ENCODE assay signal across 17 cellular contexts in the genomic region with DNA sequence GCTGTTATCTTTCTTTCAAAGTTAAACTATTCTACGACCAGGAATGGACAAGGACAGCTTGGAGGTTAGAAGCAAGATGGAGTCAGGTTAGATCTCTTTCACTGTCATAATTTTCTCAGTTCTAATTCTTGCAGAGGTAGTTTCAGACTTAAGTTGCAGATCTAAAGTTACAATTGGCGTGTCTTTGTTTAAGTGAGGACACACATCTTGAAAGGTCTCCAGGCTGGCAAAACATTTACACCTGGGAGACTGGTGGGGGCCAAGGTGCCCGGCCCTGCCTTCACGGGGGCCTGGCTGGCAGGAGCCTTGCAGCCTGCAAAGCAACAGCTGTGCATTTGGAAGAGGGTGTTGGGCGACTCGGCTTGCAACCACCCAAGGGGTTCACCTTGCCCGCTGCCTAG. TPM values are rescaled to one million over a fixed set of nuclear protein-coding genes. Genes with fewer than 3 reads are reported as not detected.
DNase-seq lines count a peak whose midpoint lies in the region; ATAC-seq and TF ChIP-seq lines count a peak whose summit lies in the region.
"Had no signal": no experiment of that assay in that cellular context is flagged by ENCODE, and none has a peak within 500 bp of the region (broad histone marks: within the 10 kb centered on the region; RNA-seq: fewer than 3 reads in every experiment).

No MANE protein-coding gene starts in this region.

- H3K36me3 ChIP-seq in CD4-positive, alpha-beta memory T cell (ENCODE audit: insufficient read depth, low read length): no peaks in the 10 kb centered on the region
- H3K36me3 ChIP-seq in GM23338 (ENCODE audit: insufficient read depth) (no peaks in the 10 kb centered on the region; the same call in 1 of the 2 replicates), stomach (no peaks in the 10 kb centered on the region)
- H3K36me3 ChIP-seq: esophagus squamous epithelium had no signal

- CTCF ChIA-PET in CD4-positive, alpha-beta memory T cell (lab: Charles Lee; ENCODE audit: partially characterized antibody): no interaction called here

- peaks cover 0 to 4% of the 10 kb centered on the region in 2 donors for H3K36me3 Mint-ChIP-seq in CD4-positive, alpha-beta memory T cell
- H3K36me3 Mint-ChIP-seq in GM23338 (ENCODE audit: low read depth) (no peaks in the 10 kb centered on the region), nephron progenitor cell (ENCODE audit: low read depth) (no peaks in the 10 kb centered on the region)
- H3K36me3 Mint-ChIP-seq in activated naive CD8-positive, alpha-beta T cell treated with anti-CD3 and anti-CD28 coated beads, Interleukin-2, amount 10 ng/mL, durations not matched to agents 7 days and 5 days: peaks cover 2% of the 10 kb centered on the region
- H3K36me3 Mint-ChIP-seq: IgD-negative memory B cell had no signal

- no peaks in the 10 kb centered on the region for H3K27me3 Mint-ChIP-seq in CD4-positive, alpha-beta memory T cell
- H3K27me3 Mint-ChIP-seq in GM23338 (ENCODE audit: insufficient read depth, low read depth, poor library complexity) (peaks cover 14% of the 10 kb centered on the region), nephron progenitor cell (ENCODE audit: low read depth, poor library complexity) (peaks cover 3% of the 10 kb centered on the region)
- H3K27me3 Mint-ChIP-seq in activated naive CD8-positive, alpha-beta T cell treated with anti-CD3 and anti-CD28 coated beads, Interleukin-2, amount 10 ng/mL, durations not matched to agents 7 days and 5 days: no peaks in the 10 kb centered on the region

- H3K27me3 ChIP-seq in CD4-positive, alpha-beta memory T cell (ENCODE audit: insufficient read depth, low read length): no peaks in the 10 kb centered on the region
- H3K27me3 ChIP-seq in GM23338 (ENCODE audit: insufficient read depth): no peaks in the 10 kb centered on the region
- H3K27me3 ChIP-seq in stomach: no peaks in the 10 kb centered on the region
- H3K27me3 ChIP-seq in right cardiac atrium (ENCODE audit: control insufficient read depth, insufficient read depth): no peaks in the 10 kb centered on the region
- H3K27me3 ChIP-seq: BLaER1 treated with 17β-estradiol and CSF1 and Interleukin-3, amounts not matched to agents 10 nM and 100 nM; dorsolateral prefrontal cortex; esophagus squamous epithelium had no signal

- no peak overlapping the region for H3K4me2 ChIP-seq in GM23338
- H3K4me2 ChIP-seq: BLaER1 treated with 17β-estradiol and CSF1 and Interleukin-3, amounts not matched to agents 10 nM and 100 nM had no signal

- H3K27ac Mint-ChIP-seq in CD4-positive, alpha-beta memory T cell: peak overlapping the region in 2 of 7 donors; percentile 17 to 76
- no peak overlapping the region for H3K27ac Mint-ChIP-seq in GM23338
- peak overlapping the region; percentile 43 for H3K27ac Mint-ChIP-seq in activated naive CD8-positive, alpha-beta T cell treated with anti-CD3 and anti-CD28 coated beads, Interleukin-2, amount 10 ng/mL, durations not matched to agents 7 days and 5 days
- no peak overlapping the region for H3K27ac Mint-ChIP-seq in nephron progenitor cell

- POLR2A ChIA-PET in CD4-positive, alpha-beta memory T cell (lab: Charles Lee; ENCODE audit: partially characterized antibody): interaction anchor here (3.1 kb wide), 1 partner anchor 25 kb away, joined by 16 read pairs; the partner anchor contains the start of gene ESYT2
- POLR2A ChIA-PET in activated naive CD8-positive, alpha-beta T cell treated with anti-CD3 and anti-CD28 coated beads, Interleukin-2, amount 10 ng/mL, durations not matched to agents 7 days and 5 days (lab: Charles Lee): interaction anchor here (2.3 kb wide), 1 partner anchor 7 kb away, joined by 6 read pairs; no protein-coding TSS in a partner anchor

- no peaks in the 10 kb centered on the region for H3K9me2 ChIP-seq in GM23338 (ENCODE audit: insufficient read depth)

- peaks cover 13 to 26% (median 19%) of the 10 kb centered on the region in 4 donors for H3K4me1 Mint-ChIP-seq in CD4-positive, alpha-beta memory T cell
- H3K4me1 Mint-ChIP-seq in GM23338 (peaks cover 24% of the 10 kb centered on the region), nephron progenitor cell (peaks cover 49% of the 10 kb centered on the region)
- H3K4me1 Mint-ChIP-seq in activated naive CD8-positive, alpha-beta T cell treated with anti-CD3 and anti-CD28 coated beads, Interleukin-2, amount 10 ng/mL, durations not matched to agents 7 days and 5 days: peaks cover 20% of the 10 kb centered on the region

- no peak for TF ChIP-seq POLR2A in stomach (IDR thresholded peaks at IDR 0.05)

- peaks cover 19% of the 10 kb centered on the region for H3K4me1 ChIP-seq in CD4-positive, alpha-beta memory T cell (ENCODE audit: insufficient read depth, low read length)
- H3K4me1 ChIP-seq in GM23338 (ENCODE audit: insufficient read depth) (peaks cover 26% of the 10 kb centered on the region), stomach (peaks cover 15 to 42% (median 24%) of the 10 kb centered on the region in 4 donors), right cardiac atrium (ENCODE audit: control insufficient read depth, insufficient read depth, low read length) (no peaks in the 10 kb centered on the region)

- TF ChIP-seq CTCF in GM23338 (conservative IDR thresholded peaks at IDR 0.05; ENCODE audit: low read depth in 2 of 2): no peak
- TF ChIP-seq CTCF in nephron progenitor cell (IDR thresholded peaks at IDR 0.05): no peak
- no peak for TF ChIP-seq CTCF in stomach (IDR thresholded peaks at IDR 0.05)

- no peak overlapping the region for H2AFZ ChIP-seq in GM23338

- H3F3A ChIP-seq in GM23338 (replicated peaks; ENCODE audit: low read depth): no peaks in the 10 kb centered on the region

- H3K4me3 ChIP-seq in CD4-positive, alpha-beta memory T cell (ENCODE audit: low read length in 2 of 2): no peak overlapping the region
- H3K4me3 ChIP-seq in GM23338: no peak overlapping the region
- H3K4me3 ChIP-seq in stomach: no peak overlapping the region
- no peak overlapping the region for H3K4me3 ChIP-seq in right cardiac atrium (ENCODE audit: low read length)
- H3K4me3 ChIP-seq: BLaER1 treated with 17β-estradiol and CSF1 and Interleukin-3, amounts not matched to agents 10 nM and 100 nM; esophagus squamous epithelium; psoas muscle had no signal

- TF ChIP-seq EP300 in stomach (IDR thresholded peaks at IDR 0.05): no peak

- intact Hi-C loops in CD4-positive, alpha-beta memory T cell (cut with micrococcal nuclease): no loop called here
- intact Hi-C loops in stomach (cut with DNase I; ENCODE audit: low total_unique reads) (no loop called here), right cardiac atrium (cut with DNase I) (loop anchor here in 1 of 4 donors (5.0 kb wide), 1 partner anchor 32 kb away; no protein-coding TSS in a partner anchor)

- H3K4me3 Mint-ChIP-seq in CD4-positive, alpha-beta memory T cell: peak overlapping the region in 6 of 8 donors; percentile 54 to 70 (median 58)
- H3K4me3 Mint-ChIP-seq in GM23338 (peak overlapping the region; percentile 52), nephron progenitor cell (peak overlapping the region; percentile 98)
- H3K4me3 Mint-ChIP-seq in activated naive CD8-positive, alpha-beta T cell treated with anti-CD3 and anti-CD28 coated beads, Interleukin-2, amount 10 ng/mL, durations not matched to agents 7 days and 5 days: peak overlapping the region; percentile 36

- no peaks in the 10 kb centered on the region for H3K9me3 ChIP-seq in CD4-positive, alpha-beta memory T cell (ENCODE audit: control insufficient read depth in 1 of 2, low read length in 2 of 2)
- H3K9me3 ChIP-seq in stomach (no peaks in the 10 kb centered on the region), right cardiac atrium (ENCODE audit: control insufficient read depth, low read length) (no peaks in the 10 kb centered on the region)
- H3K9me3 ChIP-seq: esophagus squamous epithelium, psoas muscle had no signal

- no peaks in the 10 kb centered on the region for H3K9me3 Mint-ChIP-seq in CD4-positive, alpha-beta memory T cell
- no peaks in the 10 kb centered on the region for H3K9me3 Mint-ChIP-seq in GM23338
- H3K9me3 Mint-ChIP-seq in activated naive CD8-positive, alpha-beta T cell treated with anti-CD3 and anti-CD28 coated beads, Interleukin-2, amount 10 ng/mL, durations not matched to agents 7 days and 5 days: no peaks in the 10 kb centered on the region
- H3K9me3 Mint-ChIP-seq in nephron progenitor cell: no peaks in the 10 kb centered on the region
- H3K9me3 Mint-ChIP-seq: IgD-negative memory B cell had no signal

- H3K27ac ChIP-seq in CD4-positive, alpha-beta memory T cell (ENCODE audit: low read depth, low read length): no peak overlapping the region
- no peak overlapping the region for H3K27ac ChIP-seq in GM23338 (ENCODE audit: low read depth)
- no peak overlapping the region for H3K27ac ChIP-seq in stomach
- H3K27ac ChIP-seq in right cardiac atrium (ENCODE audit: low read length): no peak overlapping the region
- H3K27ac ChIP-seq: BLaER1 treated with 17β-estradiol and CSF1 and Interleukin-3, amounts not matched to agents 10 nM and 100 nM; esophagus squamous epithelium; psoas muscle had no signal

- 78 to 87% (median 86%) methylated on average over 7 of the region's 7 CpGs for WGBS in stomach, 5 donors
- 87% methylated on average over 7 of the region's 7 CpGs for WGBS in right cardiac atrium

- DNase-seq in CD4-positive, alpha-beta memory T cell: no peak
- DNase-seq in GM23338 (ENCODE audit: low spot score) (no peak), nephron progenitor cell (no peak), stomach (no peak), right cardiac atrium (no peak)
- no peak for DNase-seq in activated naive CD8-positive, alpha-beta T cell treated with anti-CD3 and anti-CD28 coated beads, Interleukin-2, amount 10 ng/mL, durations not matched to agents 7 days and 5 days
- DNase-seq in activated CD4-positive, CD25-positive, alpha-beta regulatory T cell treated with anti-CD3 and anti-CD28 coated beads, Interleukin-2, amount 50 U/mL, for 72 hours: no peak
- DNase-seq: DMS79 treated with DMSO at 0.1 percent for 48 hours; dorsolateral prefrontal cortex; esophagus squamous epithelium; NCI-H2081; NCI-H510A treated with DMSO at 0.1 percent for 48 hours; psoas muscle; stimulated activated CD4-positive, alpha-beta T cell treated with anti-CD3 and anti-CD28 coated beads, Interleukin-12 subunit alpha, Interleukin-12 subunit beta, amount 100 ng/mL, for 4 hours; trophoblast cell had no signal

- no peak for ATAC-seq in GM23338
- no peak for ATAC-seq in activated naive CD8-positive, alpha-beta T cell treated with anti-CD3 and anti-CD28 coated beads, Interleukin-2, amount 10 ng/mL, durations not matched to agents 7 days and 5 days (ENCODE audit: low read depth)
- ATAC-seq in right cardiac atrium: no peak
- ATAC-seq: psoas muscle had no signal

- H4K20me1 ChIP-seq in GM23338 (replicated peaks; ENCODE audit: insufficient read depth): no peaks in the 10 kb centered on the region

- peaks cover 19% of the 10 kb centered on the region; the same call in 1 of the 2 replicates for H3K79me2 ChIP-seq in GM23338 (replicated peaks; ENCODE audit: insufficient read depth)

RNA-seq across cellular contexts. Expression of gene DYNC2I1, which starts 1.7 kb away (rescaled TPM):
- total RNA-seq in CD4-positive, alpha-beta memory T cell: 10 to 100 TPM; 14.7 to 15.2 TPM
- polyA plus RNA-seq in CD4-positive, alpha-beta memory T cell: 10 to 100 TPM in 1 of 2 donors, 1 to 10 TPM in 1; 6.2 to 24.1 TPM
- total RNA-seq in GM23338 (2014; rRNA removed; shearing (Covaris generic)): 8.3 and 9.0 TPM in 2 replicates
- polyA plus RNA-seq in GM23338 (2016; fragmentation: Nextera tagmentation; extraction: Ambion mirVana): 54.4 and 60.9 TPM in 2 replicates
- total RNA-seq in activated naive CD8-positive, alpha-beta T cell treated with anti-CD3 and anti-CD28 coated beads, Interleukin-2, amount 10 ng/mL, durations not matched to agents 7 days and 5 days: 10 to 100 TPM; 16.3 to 18.2 TPM
- total RNA-seq in stomach: 10 to 100 TPM; 12.3 to 33.5 (median 22.0) TPM
- polyA plus RNA-seq in stomach: 1 to 10 TPM; 8.1 to 9.5 (median 8.2) TPM
- total RNA-seq in right cardiac atrium: 10 to 100 TPM; 25.4 to 32.1 (median 28.6) TPM
- 28.7 TPM for polyA plus RNA-seq in right cardiac atrium

RNA-seq across cellular contexts. Expression of gene ESYT2, which starts 25.4 kb away (rescaled TPM):
- 100 to 1,000 TPM; 114 to 116 TPM for total RNA-seq in CD4-positive, alpha-beta memory T cell
- 10 to 100 TPM; 52.3 to 99.4 TPM for polyA plus RNA-seq in CD4-positive, alpha-beta memory T cell
- 50.3 and 52.7 TPM in 2 replicates for total RNA-seq in GM23338 (2014; rRNA removed; shearing (Covaris generic))
- 9.6 TPM in 2 replicates for polyA plus RNA-seq in GM23338 (2016; fragmentation: Nextera tagmentation; extraction: Ambion mirVana)
- total RNA-seq in activated naive CD8-positive, alpha-beta T cell treated with anti-CD3 and anti-CD28 coated beads, Interleukin-2, amount 10 ng/mL, durations not matched to agents 7 days and 5 days: 10 to 100 TPM; 93.9 to 94.2 TPM
- total RNA-seq in stomach: 100 to 1,000 TPM in 2 of 5 donors, 10 to 100 TPM in 3; 21.6 to 137 (median 62.6) TPM
- 10 to 100 TPM in 1 of 3 donors, 1 to 10 TPM in 2; 7.6 to 22.2 (median 7.8) TPM for polyA plus RNA-seq in stomach
- 10 to 100 TPM; 48.2 to 84.7 (median 54.6) TPM for total RNA-seq in right cardiac atrium
- polyA plus RNA-seq in right cardiac atrium: 29.0 TPM

Comparison
In these comparisons a context has a peak if more than half of its experiments do, and no peak if none do; other contexts are left out.
1. H3K4me3 Mint-ChIP-seq: peak in every context shown above with its lines; median percentile 98 in nephron progenitor cell; 58 in CD4-positive, alpha-beta memory T cell; 52 in GM23338; 36 in activated naive CD8-positive, alpha-beta T cell treated with anti-CD3 and anti-CD28 coated beads, Interleukin-2, amount 10 ng/mL, durations not matched to agents 7 days and 5 days.